Comparison of ENCODE assay signal across 10 cellular contexts in the genomic region with DNA sequence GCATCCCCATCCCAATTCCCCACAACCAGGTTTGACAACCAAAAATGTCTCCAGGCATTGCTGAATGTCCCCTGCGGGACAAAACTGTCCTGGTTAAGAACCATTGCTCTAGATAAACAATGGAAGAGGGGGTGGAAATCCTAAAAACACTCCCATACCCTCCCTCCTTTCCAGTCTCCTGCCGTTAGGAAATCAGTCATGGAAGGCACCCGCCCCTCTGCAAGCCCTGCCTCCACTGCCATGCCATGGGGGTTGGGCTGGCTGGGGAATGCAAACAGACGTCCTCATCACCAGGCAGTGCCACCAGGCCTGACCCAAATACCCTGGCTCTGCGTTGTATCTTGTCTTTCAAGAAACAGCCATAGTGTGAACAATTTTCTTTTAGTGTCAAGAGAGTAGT. TPM values are rescaled to one million over a fixed set of nuclear protein-coding genes. Genes with fewer than 3 reads are reported as not detected.
A peak's percentile ranks its signal among the peaks of the same experiment; 100 is the strongest.
DNase-seq lines count a peak whose midpoint lies in the region; ATAC-seq and TF ChIP-seq lines count a peak whose summit lies in the region.
"Had no signal": no experiment of that assay in that cellular context is flagged by ENCODE, and none has a peak within 500 bp of the region (broad histone marks: within the 10 kb centered on the region; RNA-seq: fewer than 3 reads in every experiment).

No MANE protein-coding gene starts in this region.

- no peaks in the 10 kb centered on the region for H3K27me3 ChIP-seq in left lung
- H3K27me3 ChIP-seq: ovary had no signal

- peaks cover 28 to 97% of the 10 kb centered on the region in 2 donors for H3K4me1 ChIP-seq in left lung

- peaks cover 0 to 15% of the 10 kb centered on the region in 2 donors for H3K36me3 ChIP-seq in left lung
- H3K36me3 ChIP-seq: ovary, thoracic aorta had no signal

- no peak for TF ChIP-seq CTCF in left lung (IDR thresholded peaks at IDR 0.05)

- peak overlapping the region; percentile 96 for H3K27ac Mint-ChIP-seq in activated T-cell treated with anti-CD3 and anti-CD28 coated beads, Interleukin-2, amount 50 U/mL, for 24 hours

- H3K27ac ChIP-seq in left lung (no peak overlapping the region), substantia nigra (ENCODE audit: low read depth, low read length, poor library complexity, severe bottlenecking) (peak overlapping the region; percentile 98)
- H3K27ac ChIP-seq: ovary, thoracic aorta had no signal

- no peak overlapping the region for H3K4me3 Mint-ChIP-seq in activated T-cell treated with anti-CD3 and anti-CD28 coated beads, Interleukin-2, amount 50 U/mL, for 24 hours

- H3K9me3 ChIP-seq in left lung, result no peaks in the 10 kb centered on the region
- H3K9me3 ChIP-seq: ovary, thoracic aorta had no signal

- peaks cover 95% of the 10 kb centered on the region for H3K4me1 Mint-ChIP-seq in activated T-cell treated with anti-CD3 and anti-CD28 coated beads, Interleukin-2, amount 50 U/mL, for 24 hours (ENCODE audit: low read depth)

- peaks cover 25% of the 10 kb centered on the region for H3K36me3 Mint-ChIP-seq in activated T-cell treated with anti-CD3 and anti-CD28 coated beads, Interleukin-2, amount 50 U/mL, for 24 hours (ENCODE audit: low read depth)

- H3K4me3 ChIP-seq in left lung, result no peak overlapping the region
- H3K4me3 ChIP-seq: ovary, thoracic aorta had no signal

- no peak for DNase-seq in activated T-cell treated with anti-CD3 and anti-CD28 coated beads, Interleukin-2, amount 50 U/mL, for 24 hours
- no peak for DNase-seq in activated T-cell treated with anti-CD3 and anti-CD28 coated beads, Interleukin-2, amount 50 U/mL, for 48 hours
- peak in 42 of 58 donors; percentile 12 to 83 (median 56) for DNase-seq in anterior cingulate cortex (lab: John Stamatoyannopoulos, UW)
- no peak for DNase-seq in left lung
- DNase-seq in substantia nigra (lab: John Stamatoyannopoulos, UW), result peak in 43 of 49 donors; percentile 25 to 85 (median 60)
- no peak for DNase-seq in NCI-H1694 (lab: John Stamatoyannopoulos, UW)
- no peak for DNase-seq in NCI-H748 treated with DMSO at 0.1 percent for 48 hours (lab: John Stamatoyannopoulos, UW)
- DNase-seq: ovary had no signal

- intact Hi-C loops in left lung (cut with DNase I), result no loop called here

- no peaks in the 10 kb centered on the region for H3K9me3 Mint-ChIP-seq in activated T-cell treated with anti-CD3 and anti-CD28 coated beads, Interleukin-2, amount 50 U/mL, for 24 hours

- H3K27me3 Mint-ChIP-seq in activated T-cell treated with anti-CD3 and anti-CD28 coated beads, Interleukin-2, amount 50 U/mL, for 24 hours, result no peaks in the 10 kb centered on the region

- ATAC-seq in left lung (peak; percentile 72), GM18907 (IDR thresholded peaks at IDR 0.05; ENCODE audit: unreplicated experiment) (no peak)

RNA-seq across cellular contexts. Expression of a gene that starts 57.5 kb away (rescaled TPM):
- total RNA-seq in left lung, result 10 to 100 TPM; 65.1 to 96.1 TPM

Comparison
In these comparisons a context has a peak if more than half of its experiments do, and no peak if none do; other contexts are left out.
1. DNase-seq: peak in anterior cingulate cortex (42 of 58) and substantia nigra (43 of 49); none in activated T-cell treated with anti-CD3 and anti-CD28 coated beads, Interleukin-2, amount 50 U/mL, for 24 hours (single experiment), activated T-cell treated with anti-CD3 and anti-CD28 coated beads, Interleukin-2, amount 50 U/mL, for 48 hours (0 of 2), left lung (0 of 2), NCI-H1694 (single experiment) and NCI-H748 treated with DMSO at 0.1 percent for 48 hours (single experiment).